ENCODE assay signal across 8 cellular contexts in the genomic region with DNA sequence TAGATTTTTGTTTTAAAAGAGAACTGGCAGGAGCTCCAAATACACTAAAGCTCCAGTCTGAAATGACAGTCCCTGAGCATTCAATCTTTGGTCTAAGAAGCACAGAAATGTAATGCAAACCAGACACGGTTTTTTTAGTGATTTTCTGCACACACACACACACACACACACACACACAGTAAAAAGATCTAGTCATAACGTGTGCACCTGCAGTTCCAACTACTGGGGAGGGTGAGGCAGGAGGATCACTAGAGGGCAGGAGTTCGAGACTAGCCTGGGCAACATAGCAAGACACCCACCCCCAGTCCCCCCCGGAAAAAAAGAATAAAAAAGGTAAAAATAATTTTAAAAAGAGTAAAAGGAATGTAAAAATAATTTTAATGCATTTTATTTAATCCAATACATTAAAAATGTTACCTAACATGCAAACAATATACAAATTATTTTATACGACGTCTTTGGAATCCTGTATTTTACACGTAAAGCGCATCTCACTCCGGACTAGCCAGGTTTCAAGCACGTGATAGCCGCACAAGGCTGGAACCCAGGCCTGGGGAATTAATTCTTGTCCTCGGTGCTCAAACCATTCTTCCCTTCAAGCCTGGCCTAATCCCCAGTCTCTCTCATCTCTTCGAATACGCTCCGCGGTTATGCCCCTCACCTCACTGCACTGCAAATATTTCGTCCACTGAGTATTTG. TPM values are rescaled to one million over a fixed set of nuclear protein-coding genes. Genes with fewer than 3 reads are reported as not detected.
A peak's percentile ranks its signal among the peaks of the same experiment; 100 is the strongest.
DNase-seq lines count a peak whose midpoint lies in the region; ATAC-seq, FAIRE-seq and TF ChIP-seq lines count a peak whose summit lies in the region.

No MANE protein-coding gene starts in this region.

- peak overlapping the region; percentile 88 for H3K4me3 ChIP-seq in CD4-positive, CD25-positive, alpha-beta regulatory T cell (ENCODE audit: low read depth, low read length)
- H3K4me3 ChIP-seq in LNCaP clone FGC (ENCODE audit: low read depth, low read length) = peak overlapping the region; percentile 95
- H3K4me3 ChIP-seq in naive thymus-derived CD4-positive, alpha-beta T cell (ENCODE audit: low read length) = peak overlapping the region; percentile 99

- intact Hi-C loops in naive thymus-derived CD4-positive, alpha-beta T cell (cut with micrococcal nuclease) = loop anchor here (1.0 kb wide), 5 partner anchors 12 to 198 kb away; a partner anchor contains a TSS

- peak overlapping the region; percentile 95 to 100 (median 99) for H3K4me3 Mint-ChIP-seq in CD4-positive, CD25-positive, alpha-beta regulatory T cell
- peak overlapping the region; percentile 96 for H3K4me3 Mint-ChIP-seq in central memory CD8-positive, alpha-beta T cell
- peak overlapping the region; percentile 97 to 100 (median 99) for H3K4me3 Mint-ChIP-seq in naive thymus-derived CD4-positive, alpha-beta T cell

- peaks cover 7 to 66% (median 40%) of the 10 kb centered on the region in 4 donors for H3K4me1 Mint-ChIP-seq in CD4-positive, CD25-positive, alpha-beta regulatory T cell
- H3K4me1 Mint-ChIP-seq in central memory CD8-positive, alpha-beta T cell = peaks cover 57% of the 10 kb centered on the region
- peaks cover 38 to 74% (median 63%) of the 10 kb centered on the region in 7 donors for H3K4me1 Mint-ChIP-seq in naive thymus-derived CD4-positive, alpha-beta T cell

- H3K36me3 Mint-ChIP-seq in CD4-positive, CD25-positive, alpha-beta regulatory T cell = peaks cover 2% of the 10 kb centered on the region
- H3K36me3 Mint-ChIP-seq in central memory CD8-positive, alpha-beta T cell (ENCODE audit: insufficient read depth) = peaks cover 22% of the 10 kb centered on the region
- peaks cover 0 to 11% (median 0%) of the 10 kb centered on the region in 5 donors for H3K36me3 Mint-ChIP-seq in naive thymus-derived CD4-positive, alpha-beta T cell

- CTCF ChIA-PET in naive thymus-derived CD4-positive, alpha-beta T cell (lab: Charles Lee) = interaction anchor here (0.7 to 2.0 kb wide), 14 partner anchors 12 to 198 kb away, joined by 3 to 9 read pairs (median 4); a partner anchor contains a TSS

- no peaks in the 10 kb centered on the region for H3K27me3 Mint-ChIP-seq in CD4-positive, CD25-positive, alpha-beta regulatory T cell
- H3K27me3 Mint-ChIP-seq in central memory CD8-positive, alpha-beta T cell = no peaks in the 10 kb centered on the region
- H3K27me3 Mint-ChIP-seq in naive thymus-derived CD4-positive, alpha-beta T cell = no peaks in the 10 kb centered on the region

- POLR2A ChIA-PET in naive thymus-derived CD4-positive, alpha-beta T cell (lab: Charles Lee) = interaction anchor here (1.0 to 9.4 kb wide), 14 partner anchors 11 to 198 kb away, joined by 3 to 255 read pairs (median 10); a partner anchor contains a TSS

- peaks cover 0 to 2% of the 10 kb centered on the region in 2 experiments for H3K9me3 ChIP-seq in CD4-positive, CD25-positive, alpha-beta regulatory T cell (ENCODE audit: control insufficient read depth in 2 of 2, low read length in 2 of 2)
- peaks cover 0 to under 1% (median 0%) of the 10 kb centered on the region in 3 experiments for H3K9me3 ChIP-seq in naive thymus-derived CD4-positive, alpha-beta T cell (ENCODE audit: control insufficient read depth in 2 of 3, low read length in 3 of 3)

- no peak for ATAC-seq in CD4-positive, CD25-positive, alpha-beta regulatory T cell (ENCODE audit: low read depth in 2 of 2)
- peak; percentile 5 for ATAC-seq in central memory CD8-positive, alpha-beta T cell (replicated peaks; ENCODE audit: extremely low read depth, poor library complexity, severe bottlenecking)
- ATAC-seq in naive thymus-derived CD4-positive, alpha-beta T cell = no peak
- no peak for ATAC-seq in HG02642 (IDR thresholded peaks at IDR 0.05; ENCODE audit: poor library complexity, unreplicated experiment)
- ATAC-seq in HG02870 (IDR thresholded peaks at IDR 0.05; ENCODE audit: unreplicated experiment) = no peak

- peak overlapping the region; percentile 92 for H3K27ac ChIP-seq in CD4-positive, CD25-positive, alpha-beta regulatory T cell (ENCODE audit: insufficient read depth, low read length, poor library complexity, severe bottlenecking)
- peak overlapping the region; percentile 99 for H3K27ac ChIP-seq in naive thymus-derived CD4-positive, alpha-beta T cell (ENCODE audit: low read depth, low read length)

- peaks cover 4% of the 10 kb centered on the region for H3K36me3 ChIP-seq in CD4-positive, CD25-positive, alpha-beta regulatory T cell (ENCODE audit: control insufficient read depth, insufficient read depth, low read length)
- peaks cover 0 to 5% (median 0%) of the 10 kb centered on the region in 3 experiments for H3K36me3 ChIP-seq in naive thymus-derived CD4-positive, alpha-beta T cell (ENCODE audit: control insufficient read depth in 2 of 3, insufficient read depth in 3 of 3, low read length in 3 of 3)

- TF ChIP-seq CTCF in LNCaP clone FGC (IDR thresholded peaks at IDR 0.05; ENCODE audit: control insufficient read depth, extremely low read depth, insufficient read depth) = no peak

- H3K9me3 Mint-ChIP-seq in CD4-positive, CD25-positive, alpha-beta regulatory T cell = peaks cover 0 to under 1% (median 0%) of the 10 kb centered on the region in 7 donors
- no peaks in the 10 kb centered on the region for H3K9me3 Mint-ChIP-seq in central memory CD8-positive, alpha-beta T cell
- peaks cover 0 to 9% (median under 1%) of the 10 kb centered on the region in 11 donors for H3K9me3 Mint-ChIP-seq in naive thymus-derived CD4-positive, alpha-beta T cell

- no peaks in the 10 kb centered on the region for H3K27me3 ChIP-seq in CD4-positive, CD25-positive, alpha-beta regulatory T cell (ENCODE audit: control insufficient read depth, insufficient read depth, low read length)
- H3K27me3 ChIP-seq in naive thymus-derived CD4-positive, alpha-beta T cell (ENCODE audit: control insufficient read depth in 2 of 2, insufficient read depth in 2 of 2, low read length in 2 of 2) = no peaks in the 10 kb centered on the region

- peaks cover 44% of the 10 kb centered on the region for H3K4me1 ChIP-seq in CD4-positive, CD25-positive, alpha-beta regulatory T cell (ENCODE audit: control insufficient read depth, insufficient read depth, low read length, poor library complexity, severe bottlenecking)
- peaks cover 24 to 31% of the 10 kb centered on the region in 2 donors for H3K4me1 ChIP-seq in naive thymus-derived CD4-positive, alpha-beta T cell (ENCODE audit: control insufficient read depth in 2 of 2, insufficient read depth in 2 of 2, low read length in 2 of 2)

- no peak for FAIRE-seq in GM19239 (lab: Jason Lieb, UNC)

- DNase-seq in CD4-positive, CD25-positive, alpha-beta regulatory T cell = no peak
- no peak for DNase-seq in LNCaP clone FGC (ENCODE audit: low read depth)
- no peak for DNase-seq in central memory CD8-positive, alpha-beta T cell (ENCODE audit: low spot score in 2 of 2)
- DNase-seq in naive thymus-derived CD4-positive, alpha-beta T cell = no peak
- DNase-seq in GM19239 (ENCODE audit: insufficient read length, low spot score) = no peak
- no peak for DNase-seq in Kasumi-1 (lab: John Stamatoyannopoulos, UW)

- peak overlapping the region; percentile 99 to 100 (median 99) for H3K27ac Mint-ChIP-seq in CD4-positive, CD25-positive, alpha-beta regulatory T cell
- peak overlapping the region; percentile 99 for H3K27ac Mint-ChIP-seq in central memory CD8-positive, alpha-beta T cell (ENCODE audit: low read depth)
- peak overlapping the region; percentile 97 to 100 (median 100) for H3K27ac Mint-ChIP-seq in naive thymus-derived CD4-positive, alpha-beta T cell

RNA-seq across cellular contexts. Expression of a gene that starts 0.8 kb away (rescaled TPM):
- total RNA-seq in CD4-positive, CD25-positive, alpha-beta regulatory T cell = 42.5 TPM
- 10 to 100 TPM; 19.8 to 34.0 (median 23.0) TPM for polyA plus RNA-seq in CD4-positive, CD25-positive, alpha-beta regulatory T cell
- total RNA-seq in naive thymus-derived CD4-positive, alpha-beta T cell = 10 to 100 TPM; 37.5 to 50.1 (median 43.4) TPM
- polyA plus RNA-seq in naive thymus-derived CD4-positive, alpha-beta T cell = 10 to 100 TPM; 18.6 to 25.3 TPM

RNA-seq across cellular contexts. Expression of a gene that starts 23.6 kb away (rescaled TPM):
- total RNA-seq in CD4-positive, CD25-positive, alpha-beta regulatory T cell = 105 TPM
- 10 to 100 TPM; 75.5 to 94.3 (median 81.5) TPM for polyA plus RNA-seq in CD4-positive, CD25-positive, alpha-beta regulatory T cell
- total RNA-seq in naive thymus-derived CD4-positive, alpha-beta T cell = 100 to 1,000 TPM in 2 of 5 experiments, 10 to 100 TPM in 3; 55.8 to 138 (median 72.4) TPM
- 10 to 100 TPM; 40.4 to 66.7 TPM for polyA plus RNA-seq in naive thymus-derived CD4-positive, alpha-beta T cell
